ENCODE assay signal across 8 cellular contexts in genomic region chr2:219571311-219572236, GRCh38. TPM values are rescaled to one million over a fixed set of nuclear protein-coding genes. Genes with fewer than 3 reads are reported as not detected.
DNase-seq lines count a peak whose midpoint lies in the region; ATAC-seq, FAIRE-seq and TF ChIP-seq lines count a peak whose summit lies in the region.

OBSL1 (minus strand) TSS chr2:219571539; CDS start chr2:219571232, 307 bp downstream.

- 2 to 4% methylated on average over 18 to 42 of the region's 42 CpGs for WGBS in pancreas, 2 donors

- TF ChIP-seq CTCF in ascending aorta (IDR thresholded peaks at IDR 0.05) (no peak), pancreas (IDR thresholded peaks at IDR 0.05) (no peak)

- H3K4me1 ChIP-seq in ascending aorta (peaks cover 0 to 12% of the 10 kb centered on the region in 2 donors), pancreas (peaks cover 4 to 10% (median 8%) of the 10 kb centered on the region in 3 donors)

- peak; percentile 37 for DNase-seq in activated T-cell treated with anti-CD3 and anti-CD28 coated beads, Interleukin-2, amount 50 U/mL, for 24 hours
- no peak for DNase-seq in activated T-cell treated with anti-CD3 and anti-CD28 coated beads, Interleukin-2, amount 50 U/mL, for 1 hour
- DNase-seq in NCI-H345 (lab: John Stamatoyannopoulos, UW): peak; percentile 85
- DNase-seq in ascending aorta (ENCODE audit: low spot score in 2 of 2): peak in 1 of 2 donors; percentile 81
- peak; percentile 90 for DNase-seq in left ventricle myocardium superior
- DNase-seq in pancreas: peak; percentile 86 to 94 (median 93)

- no peak within 1 kb of the TSS for H3K27ac Mint-ChIP-seq in activated T-cell treated with anti-CD3 and anti-CD28 coated beads, Interleukin-2, amount 50 U/mL, for 24 hours

- ATAC-seq in left ventricle myocardium superior (peak; percentile 88), pancreas (peak; percentile 76 to 83 (median 81)), GM19351 (IDR thresholded peaks at IDR 0.05; ENCODE audit: unreplicated experiment) (no peak), GM21390 (IDR thresholded peaks at IDR 0.05; ENCODE audit: unreplicated experiment) (no peak)

- no peak for FAIRE-seq in pancreas (lab: Jason Lieb, UNC)

- H3K27ac ChIP-seq in ascending aorta (peak within 1 kb of the TSS; percentile 89 to 90), pancreas (peak within 1 kb of the TSS; percentile 79 to 83 (median 81))

- intact Hi-C loops in ascending aorta (cut with DNase I): loop anchor here (1.0 to 2.0 kb wide), 2 partner anchors 19 to 26 kb away; partner anchors contain the start of gene STK11IP
- intact Hi-C loops in left ventricle myocardium superior (cut with micrococcal nuclease): no loop called here
- intact Hi-C loops in pancreas (cut with DNase I): no loop called here

- H3K4me1 Mint-ChIP-seq in activated T-cell treated with anti-CD3 and anti-CD28 coated beads, Interleukin-2, amount 50 U/mL, for 24 hours (ENCODE audit: low read depth): peaks cover 3% of the 10 kb centered on the region

- H3K36me3 ChIP-seq in ascending aorta (peaks cover 0 to 9% of the 10 kb centered on the region in 2 donors), pancreas (peaks cover 0 to 9% (median 0%) of the 10 kb centered on the region in 3 donors)

- H3K27me3 Mint-ChIP-seq in activated T-cell treated with anti-CD3 and anti-CD28 coated beads, Interleukin-2, amount 50 U/mL, for 24 hours: peaks cover 63% of the 10 kb centered on the region

- H3K27me3 ChIP-seq in ascending aorta: no peaks in the 10 kb centered on the region
- no peaks in the 10 kb centered on the region for H3K27me3 ChIP-seq in pancreas

- H3K9me3 Mint-ChIP-seq in activated T-cell treated with anti-CD3 and anti-CD28 coated beads, Interleukin-2, amount 50 U/mL, for 24 hours: no peaks in the 10 kb centered on the region

- H3K4me3 Mint-ChIP-seq in activated T-cell treated with anti-CD3 and anti-CD28 coated beads, Interleukin-2, amount 50 U/mL, for 24 hours: peak within 1 kb of the TSS; percentile 62

- H3K9me3 ChIP-seq in ascending aorta (no peaks in the 10 kb centered on the region), pancreas (no peaks in the 10 kb centered on the region)

- H3K4me3 ChIP-seq in ascending aorta (peak within 1 kb of the TSS; percentile 93 to 94), pancreas (peak within 1 kb of the TSS; percentile 63 to 96 (median 82))

- no peaks in the 10 kb centered on the region for H3K36me3 Mint-ChIP-seq in activated T-cell treated with anti-CD3 and anti-CD28 coated beads, Interleukin-2, amount 50 U/mL, for 24 hours (ENCODE audit: low read depth)

RNA-seq across cellular contexts. Expression of gene OBSL1, which starts in this region (rescaled TPM):
- total RNA-seq in ascending aorta: 151 TPM
- 190 TPM for total RNA-seq in left ventricle myocardium superior
- 10 to 100 TPM; 54.7 to 94.5 (median 68.2) TPM for total RNA-seq in pancreas
- polyA plus RNA-seq in pancreas: 100 to 1,000 TPM; 270 to 332 TPM

Comparison
In these comparisons a context has a peak if more than half of its experiments do, and no peak if none do; other contexts are left out.
1. ATAC-seq: peak in left ventricle myocardium superior (single experiment) and pancreas (4 of 4); none in GM19351 (single experiment) and GM21390 (single experiment).